In genomic region chr7:116439005-116439404, GRCh38 we compare ENCODE assay signal across 17 cellular contexts.
"Had no signal": no experiment of that assay in that cellular context is flagged by ENCODE, and none has a peak within 500 bp of the region (broad histone marks: within the 10 kb centered on the region; RNA-seq: fewer than 3 reads in every experiment).

No MANE protein-coding gene starts in this region.

- ATAC-seq: stimulated activated effector memory CD8-positive, alpha-beta T cell treated with anti-CD3 and anti-CD28 coated beads, Interleukin-12 subunit alpha, Interleukin-12 subunit beta, amount 100 ng/mL, for 72 hours had no signal

- H3K9me3 ChIP-seq: transverse colon had no signal

- FAIRE-seq: colon had no signal

- H3K4me3 ChIP-seq: transverse colon had no signal

- DNase-seq: activated B cell treated with CpG ODN at 0.5 μM for 24 hours; activated CD4-positive, alpha-beta memory T cell treated with anti-CD3 and anti-CD28 coated beads for 36 hours; activated CD4-positive, alpha-beta T cell treated with anti-CD3 and anti-CD28 coated beads for 4 hours; activated T-cell treated with anti-CD3 and anti-CD28 coated beads for 4 hours; amniotic stem cell; central memory CD4-positive, alpha-beta T cell; endodermal cell; foreskin melanocyte; head of caudate nucleus; immature natural killer cell; kidney glomerular epithelial cell; naive B cell; retina; stimulated activated CD4-positive, alpha-beta T cell treated with anti-CD3 and anti-CD28 coated beads, Interleukin-4, amount 100 ng/mL, for 24 hours had no signal

- H3K27me3 ChIP-seq: transverse colon had no signal

- H3K36me3 ChIP-seq: transverse colon had no signal
